13 cellular contexts compared by ENCODE assay signal in genomic region chr4:99356992-99357391, GRCh38.
DNase-seq lines count a peak whose midpoint lies in the region; ATAC-seq and TF ChIP-seq lines count a peak whose summit lies in the region.
"Had no signal": no experiment of that assay in that cellular context is flagged by ENCODE, and none has a peak within 500 bp of the region (broad histone marks: within the 10 kb centered on the region; RNA-seq: fewer than 3 reads in every experiment).

No MANE protein-coding gene starts in this region.

- in situ Hi-C loops in ACHN (cut with HindIII; ENCODE audit: low pct_ligation_motif_present, low pct_unique_long_range_greater_than_20kb, low sequenced_read_pairs): no loop called here

- TF ChIP-seq CTCF in GM20000 (IDR thresholded peaks at IDR 0.05; ENCODE audit: extremely low read depth, missing control alignments): no peak

- ATAC-seq in GM18867 (IDR thresholded peaks at IDR 0.05; ENCODE audit: unreplicated experiment) (peak; percentile 95), HG02938 (IDR thresholded peaks at IDR 0.05; ENCODE audit: unreplicated experiment) (peak; percentile 78), HG03520 (IDR thresholded peaks at IDR 0.05; ENCODE audit: unreplicated experiment) (peak; percentile 84)
- ATAC-seq in activated CD4-positive, CD25-positive, alpha-beta regulatory T cell treated with anti-CD3 and anti-CD28 coated beads, Interleukin-2, amount 50 U/mL, for 24 hours: no peak
- ATAC-seq: left ventricle myocardium superior had no signal

- DNase-seq in GM20000 (ENCODE audit: low spot score) (peak; percentile 22), NCI-H2081 treated with DMSO at 0.1 percent for 48 hours (lab: John Stamatoyannopoulos, UW) (no peak), medulla oblongata (ENCODE audit: extremely low spot score) (no peak), ACHN (no peak)
- DNase-seq: activated naive CD8-positive, alpha-beta T cell treated with anti-CD3 and anti-CD28 coated beads for 36 hours; AML-193; effector memory CD4-positive, alpha-beta T cell; left ventricle myocardium superior; NCI-H1105 treated with DMSO at 0.1 percent for 48 hours had no signal

Comparison
In these comparisons a context has a peak if more than half of its experiments do, and no peak if none do; other contexts are left out.
1. ATAC-seq: peak in GM18867 (single experiment), HG02938 (single experiment) and HG03520 (single experiment); none in activated CD4-positive, CD25-positive, alpha-beta regulatory T cell treated with anti-CD3 and anti-CD28 coated beads, Interleukin-2, amount 50 U/mL, for 24 hours (0 of 2).